In the genomic region with DNA sequence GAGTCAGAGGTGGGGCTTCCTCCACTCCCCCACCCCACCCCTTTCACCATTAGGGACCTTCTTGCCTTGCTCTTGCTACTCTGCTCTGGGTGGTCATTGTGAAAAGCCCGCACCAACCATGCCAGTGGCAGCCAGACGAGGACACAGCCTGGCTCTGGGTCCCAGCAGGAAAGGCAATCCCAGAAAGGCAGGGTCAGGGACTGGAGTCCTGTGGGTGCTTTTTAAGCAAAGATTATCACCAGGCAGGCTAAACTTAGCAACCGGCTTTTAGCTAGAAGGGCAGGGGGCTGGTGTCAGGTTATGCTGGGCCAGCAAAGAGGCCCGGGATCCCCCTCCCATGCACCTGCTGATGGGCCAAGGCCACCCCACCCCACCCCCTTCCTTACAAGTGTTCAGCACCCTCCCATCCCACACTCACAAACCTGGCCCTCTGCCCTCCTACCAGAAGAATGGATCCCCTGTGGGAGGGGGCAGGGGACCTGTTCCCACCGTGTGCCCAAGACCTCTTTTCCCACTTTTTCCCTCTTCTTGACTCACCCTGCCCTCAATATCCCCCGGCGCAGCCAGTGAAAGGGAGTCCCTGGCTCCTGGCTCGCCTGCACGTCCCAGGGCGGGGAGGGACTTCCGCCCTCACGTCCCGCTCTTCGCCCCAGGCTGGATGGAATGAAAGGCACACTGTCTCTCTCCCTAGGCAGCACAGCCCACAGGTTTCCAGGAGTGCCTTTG, we compare ENCODE assay signal across 8 cellular contexts. TPM values are rescaled to one million over a fixed set of nuclear protein-coding genes. Genes with fewer than 3 reads are reported as not detected.
DNase-seq lines count a peak whose midpoint lies in the region; ATAC-seq and TF ChIP-seq lines count a peak whose summit lies in the region.

No MANE protein-coding gene starts in this region.

- no peaks in the 10 kb centered on the region for H3K9me3 ChIP-seq in esophagus squamous epithelium
- no peaks in the 10 kb centered on the region for H3K9me3 ChIP-seq in mucosa of rectum (ENCODE audit: control insufficient read depth in 2 of 2, low read length in 2 of 2)
- H3K9me3 ChIP-seq in thymus (ENCODE audit: control insufficient read depth), result no peaks in the 10 kb centered on the region

- H3K27ac ChIP-seq in esophagus squamous epithelium (peak overlapping the region; percentile 94 to 99 (median 98)), mucosa of rectum (ENCODE audit: low read depth in 2 of 2, low read length in 2 of 2) (peak overlapping the region; percentile 94 to 98), thymus (ENCODE audit: low read depth) (peak overlapping the region; percentile 98)

- H3K36me3 ChIP-seq in esophagus squamous epithelium, result peaks cover 22 to 63% (median 44%) of the 10 kb centered on the region in 3 donors
- peaks cover 39 to 50% of the 10 kb centered on the region in 2 donors for H3K36me3 ChIP-seq in mucosa of rectum (ENCODE audit: control insufficient read depth in 2 of 2, insufficient read depth in 2 of 2, low read length in 2 of 2)
- H3K36me3 ChIP-seq in thymus (ENCODE audit: control insufficient read depth, insufficient read depth), result peaks cover 52% of the 10 kb centered on the region

- H3K27me3 Mint-ChIP-seq in activated CD4-positive, alpha-beta T cell treated with anti-CD3 and anti-CD28 coated beads for 36 hours, result no peaks in the 10 kb centered on the region
- H3K27me3 Mint-ChIP-seq in activated CD8-positive, alpha-beta memory T cell treated with anti-CD3 and anti-CD28 coated beads, Interleukin-2, amount 10 ng/mL, durations not matched to agents 7 days and 5 days, result no peaks in the 10 kb centered on the region

- H3K4me1 Mint-ChIP-seq in activated CD4-positive, alpha-beta T cell treated with anti-CD3 and anti-CD28 coated beads for 36 hours, result peaks cover 37% of the 10 kb centered on the region
- H3K4me1 Mint-ChIP-seq in activated CD8-positive, alpha-beta memory T cell treated with anti-CD3 and anti-CD28 coated beads, Interleukin-2, amount 10 ng/mL, durations not matched to agents 7 days and 5 days, result peaks cover 45% of the 10 kb centered on the region

- POLR2A ChIA-PET in activated CD4-positive, alpha-beta T cell treated with anti-CD3 and anti-CD28 coated beads for 36 hours (lab: Charles Lee), result interaction anchor here (0.5 to 1.7 kb wide), 13 partner anchors 14 to 198 kb away, joined by 3 to 14 read pairs (median 4); a partner anchor contains a TSS

- H3K36me3 Mint-ChIP-seq in activated CD4-positive, alpha-beta T cell treated with anti-CD3 and anti-CD28 coated beads for 36 hours (ENCODE audit: low read depth), result peaks cover 86% of the 10 kb centered on the region
- peaks cover 84% of the 10 kb centered on the region for H3K36me3 Mint-ChIP-seq in activated CD8-positive, alpha-beta memory T cell treated with anti-CD3 and anti-CD28 coated beads, Interleukin-2, amount 10 ng/mL, durations not matched to agents 7 days and 5 days

- H3K4me1 ChIP-seq in esophagus squamous epithelium, result peaks cover 37 to 71% (median 49%) of the 10 kb centered on the region in 3 donors
- H3K4me1 ChIP-seq in mucosa of rectum (ENCODE audit: control insufficient read depth in 2 of 2, insufficient read depth in 2 of 2, low read length in 2 of 2), result peaks cover 37 to 47% of the 10 kb centered on the region in 2 donors
- H3K4me1 ChIP-seq in thymus (ENCODE audit: control insufficient read depth, insufficient read depth, low read length), result peaks cover 23% of the 10 kb centered on the region

- peak overlapping the region; percentile 97 for H3K27ac Mint-ChIP-seq in activated CD4-positive, alpha-beta T cell treated with anti-CD3 and anti-CD28 coated beads for 36 hours
- H3K27ac Mint-ChIP-seq in activated CD8-positive, alpha-beta memory T cell treated with anti-CD3 and anti-CD28 coated beads, Interleukin-2, amount 10 ng/mL, durations not matched to agents 7 days and 5 days, result peak overlapping the region; percentile 99

- H3K4me3 ChIP-seq in esophagus squamous epithelium (peak overlapping the region; percentile 90 to 99 (median 92)), mucosa of rectum (ENCODE audit: low read length in 2 of 2) (peak overlapping the region; percentile 93 to 94), thymus (ENCODE audit: low read length) (peak overlapping the region; percentile 93)

- H3K9me3 Mint-ChIP-seq in activated CD4-positive, alpha-beta T cell treated with anti-CD3 and anti-CD28 coated beads for 36 hours (ENCODE audit: low read depth), result no peaks in the 10 kb centered on the region
- no peaks in the 10 kb centered on the region for H3K9me3 Mint-ChIP-seq in activated CD8-positive, alpha-beta memory T cell treated with anti-CD3 and anti-CD28 coated beads, Interleukin-2, amount 10 ng/mL, durations not matched to agents 7 days and 5 days (ENCODE audit: low read depth)

- peak overlapping the region; percentile 87 to 94 for H3K9ac ChIP-seq in mucosa of rectum (ENCODE audit: low read depth in 1 of 2, low read length in 2 of 2)

- peak; percentile 78 for DNase-seq in activated CD4-positive, alpha-beta T cell treated with anti-CD3 and anti-CD28 coated beads for 36 hours
- no peak for DNase-seq in activated CD4-positive, alpha-beta T cell treated with anti-CD3 and anti-CD28 coated beads for 1 hour
- DNase-seq in NCI-H2107 (lab: John Stamatoyannopoulos, UW), result peak; percentile 80
- peak; percentile 67 for DNase-seq in activated CD8-positive, alpha-beta memory T cell treated with anti-CD3 and anti-CD28 coated beads, Interleukin-2, amount 10 ng/mL, durations not matched to agents 7 days and 5 days
- no peak for DNase-seq in esophagus squamous epithelium (lab: John Stamatoyannopoulos, UW)

- TF ChIP-seq POLR2A in esophagus squamous epithelium (IDR thresholded peaks at IDR 0.05), result no peak

- intact Hi-C loops in activated CD4-positive, alpha-beta T cell treated with anti-CD3 and anti-CD28 coated beads for 36 hours (cut with DNase I, micrococcal nuclease), result loop anchor here (1.0 to 10.0 kb wide), 6 partner anchors 39 to 1402 kb away; a partner anchor contains a TSS
- intact Hi-C loops in esophagus squamous epithelium (cut with DNase I), result loop anchor here (10.0 kb wide), 1 partner anchor 58 kb away; a partner anchor contains a TSS

- H3K4me3 Mint-ChIP-seq in activated CD4-positive, alpha-beta T cell treated with anti-CD3 and anti-CD28 coated beads for 36 hours, result peak overlapping the region; percentile 98
- peak overlapping the region; percentile 92 for H3K4me3 Mint-ChIP-seq in activated CD8-positive, alpha-beta memory T cell treated with anti-CD3 and anti-CD28 coated beads, Interleukin-2, amount 10 ng/mL, durations not matched to agents 7 days and 5 days

- CTCF ChIA-PET in activated CD4-positive, alpha-beta T cell treated with anti-CD3 and anti-CD28 coated beads for 36 hours (lab: Charles Lee), result interaction anchor here (0.7 to 1.8 kb wide), 9 partner anchors 13 to 245 kb away, joined by 3 to 12 read pairs (median 5); no protein-coding TSS in a partner anchor
- CTCF ChIA-PET in activated CD8-positive, alpha-beta memory T cell treated with anti-CD3 and anti-CD28 coated beads, Interleukin-2, amount 10 ng/mL, durations not matched to agents 7 days and 5 days (lab: Charles Lee), result interaction anchor here (0.6 to 1.8 kb wide), 17 partner anchors 21 to 322 kb away, joined by 3 to 11 read pairs (median 4); a partner anchor contains a TSS

- H3K27me3 ChIP-seq in esophagus squamous epithelium (no peaks in the 10 kb centered on the region), mucosa of rectum (ENCODE audit: control insufficient read depth in 2 of 2, insufficient read depth in 2 of 2, low read length in 2 of 2) (no peaks in the 10 kb centered on the region), thymus (ENCODE audit: control insufficient read depth, insufficient read depth) (no peaks in the 10 kb centered on the region)

- 0 to 10% methylated on average over 2 of the region's 14 CpGs for WGBS in esophagus squamous epithelium, 2 donors
- WGBS in thymus, result 5% methylated on average over 14 of the region's 14 CpGs

- ATAC-seq in activated CD4-positive, alpha-beta T cell treated with anti-CD3 and anti-CD28 coated beads for 36 hours, result peak; percentile 16
- peak; percentile 16 for ATAC-seq in HG02759 (IDR thresholded peaks at IDR 0.05; ENCODE audit: unreplicated experiment)
- peak; percentile 3 for ATAC-seq in activated CD8-positive, alpha-beta memory T cell treated with anti-CD3 and anti-CD28 coated beads, Interleukin-2, amount 10 ng/mL, durations not matched to agents 7 days and 5 days

- no peak for TF ChIP-seq CTCF in esophagus squamous epithelium (IDR thresholded peaks at IDR 0.05)

RNA-seq across cellular contexts. Expression of a gene that starts 1.2 kb away (rescaled TPM):
- total RNA-seq in activated CD4-positive, alpha-beta T cell treated with anti-CD3 and anti-CD28 coated beads for 36 hours, result 1,000 to 10,000 TPM; 7,289 to 9,770 TPM
- total RNA-seq in activated CD8-positive, alpha-beta memory T cell treated with anti-CD3 and anti-CD28 coated beads, Interleukin-2, amount 10 ng/mL, durations not matched to agents 7 days and 5 days, result 1,000 to 10,000 TPM; 5,133 to 5,396 TPM
- 1,000 to 10,000 TPM; 2,526 to 4,151 (median 3,597) TPM for total RNA-seq in esophagus squamous epithelium
- polyA plus RNA-seq in thymus, result 1,220 TPM

RNA-seq across cellular contexts. Expression of a gene that starts 22.8 kb away (rescaled TPM):
- total RNA-seq in activated CD4-positive, alpha-beta T cell treated with anti-CD3 and anti-CD28 coated beads for 36 hours, result 1 to 10 TPM; 8.1 to 8.4 TPM
- total RNA-seq in activated CD8-positive, alpha-beta memory T cell treated with anti-CD3 and anti-CD28 coated beads, Interleukin-2, amount 10 ng/mL, durations not matched to agents 7 days and 5 days, result 10 to 100 TPM; 29.3 to 30.0 TPM
- 1 to 10 TPM in 3 of 4 donors, under 1 TPM in 1; 0.76 to 7.4 (median 2.7) TPM for total RNA-seq in esophagus squamous epithelium
- polyA plus RNA-seq in thymus, result 52.0 TPM

RNA-seq across cellular contexts. Expression of a gene that starts 35.0 kb away (rescaled TPM):
- total RNA-seq in activated CD4-positive, alpha-beta T cell treated with anti-CD3 and anti-CD28 coated beads for 36 hours, result 10 to 100 TPM; 93.2 to 97.1 TPM
- 100 to 1,000 TPM in 1 of 2 experiments, 10 to 100 TPM in 1; 76.7 to 117 TPM for total RNA-seq in activated CD8-positive, alpha-beta memory T cell treated with anti-CD3 and anti-CD28 coated beads, Interleukin-2, amount 10 ng/mL, durations not matched to agents 7 days and 5 days
- 10 to 100 TPM; 36.0 to 51.9 (median 48.2) TPM for total RNA-seq in esophagus squamous epithelium
- 45.5 TPM for polyA plus RNA-seq in thymus

RNA-seq across cellular contexts. Expression of a gene that starts 39.2 kb away (rescaled TPM):
- 100 to 1,000 TPM; 199 to 210 TPM for total RNA-seq in activated CD4-positive, alpha-beta T cell treated with anti-CD3 and anti-CD28 coated beads for 36 hours
- 100 to 1,000 TPM; 173 to 200 TPM for total RNA-seq in activated CD8-positive, alpha-beta memory T cell treated with anti-CD3 and anti-CD28 coated beads, Interleukin-2, amount 10 ng/mL, durations not matched to agents 7 days and 5 days
- total RNA-seq in esophagus squamous epithelium, result 10 to 100 TPM; 25.6 to 73.2 (median 55.9) TPM
- 18.8 TPM for polyA plus RNA-seq in thymus

RNA-seq across cellular contexts. Expression of a gene that starts 40.0 kb away (rescaled TPM):
- 100 to 1,000 TPM; 232 to 275 TPM for total RNA-seq in activated CD4-positive, alpha-beta T cell treated with anti-CD3 and anti-CD28 coated beads for 36 hours
- 100 to 1,000 TPM; 191 to 271 TPM for total RNA-seq in activated CD8-positive, alpha-beta memory T cell treated with anti-CD3 and anti-CD28 coated beads, Interleukin-2, amount 10 ng/mL, durations not matched to agents 7 days and 5 days
- 10 to 100 TPM; 36.3 to 95.5 (median 72.6) TPM for total RNA-seq in esophagus squamous epithelium
- polyA plus RNA-seq in thymus, result 136 TPM

Comparison
In these comparisons a context has a peak if more than half of its experiments do, and no peak if none do; other contexts are left out.
1. DNase-seq: peak in activated CD4-positive, alpha-beta T cell treated with anti-CD3 and anti-CD28 coated beads for 36 hours (single experiment), NCI-H2107 (single experiment) and activated CD8-positive, alpha-beta memory T cell treated with anti-CD3 and anti-CD28 coated beads, Interleukin-2, amount 10 ng/mL, durations not matched to agents 7 days and 5 days (single experiment); none in activated CD4-positive, alpha-beta T cell treated with anti-CD3 and anti-CD28 coated beads for 1 hour (single experiment) and esophagus squamous epithelium (single experiment).
2. Peak in every context shown above with its lines, with median percentiles within 50 percentile points of each other: ATAC-seq, H3K27ac ChIP-seq and H3K4me3 ChIP-seq.